In genomic region chr1:958823-959729, GRCh38 we compare ENCODE assay signal across 8 cellular contexts. TPM values are rescaled to one million over a fixed set of nuclear protein-coding genes. Genes with fewer than 3 reads are reported as not detected.
DNase-seq lines count a peak whose midpoint lies in the region; ATAC-seq, FAIRE-seq and TF ChIP-seq lines count a peak whose summit lies in the region.

NOC2L (minus strand) TSS chr1:959256; CDS start chr1:959240, 16 bp downstream.

- peak; percentile 85 for FAIRE-seq in endothelial cell of umbilical vein (lab: Jason Lieb, UNC)

- TF ChIP-seq POLR2A in endothelial cell of umbilical vein (IDR thresholded peaks at IDR 0.05; ENCODE audit: low read depth, low read length): peak; percentile 74

- ATAC-seq in GM19452 (IDR thresholded peaks at IDR 0.05; ENCODE audit: unreplicated experiment) (peak; percentile 73), mucosa of descending colon (peak; percentile 97)

- CTCF ChIA-PET in CD4-positive, alpha-beta memory T cell (lab: Charles Lee; ENCODE audit: partially characterized antibody): interaction anchor here (1.2 to 1.5 kb wide), 4 partner anchors 8 to 90 kb away, joined by 3 to 7 read pairs (median 4); no protein-coding TSS in a partner anchor
- CTCF ChIA-PET in OCI-LY7 (lab: Charles Lee; ENCODE audit: unreplicated experiment) (interaction anchor here (0.5 kb wide), 1 partner anchor 15 kb away, joined by 3 read pairs; no protein-coding TSS in a partner anchor), endothelial cell of umbilical vein (lab: Charles Lee) (interaction anchor here (0.8 to 1.4 kb wide), 7 partner anchors 15 to 105 kb away, joined by 3 to 6 read pairs (median 3); no protein-coding TSS in a partner anchor)

- no peaks in the 10 kb centered on the region for H3K27me3 Mint-ChIP-seq in CD4-positive, alpha-beta memory T cell

- POLR2A ChIA-PET in CD4-positive, alpha-beta memory T cell (lab: Charles Lee; ENCODE audit: partially characterized antibody): interaction anchor here (0.6 to 1.8 kb wide), 7 partner anchors 8 to 109 kb away, joined by 3 to 9 read pairs (median 3); partner anchors contain the start of genes ISG15 and PLEKHN1
- POLR2A ChIA-PET in OCI-LY7 (lab: Charles Lee) (interaction anchor here (0.5 kb wide), 1 partner anchor 48 kb away, joined by 5 read pairs; no protein-coding TSS in a partner anchor), endothelial cell of umbilical vein (lab: Charles Lee) (no interaction called here)

- intact Hi-C loops in CD4-positive, alpha-beta memory T cell (cut with micrococcal nuclease): loop anchor here (2.0 to 5.0 kb wide), 2 partner anchors 37 to 54 kb away; partner anchors contain the start of genes ISG15 and SAMD11
- intact Hi-C loops in OCI-LY7 (cut with micrococcal nuclease; ENCODE audit: unreplicated experiment): no loop called here
- intact Hi-C loops in endothelial cell of umbilical vein (cut with micrococcal nuclease): loop anchor here (1.0 to 5.0 kb wide), 2 partner anchors 37 to 110 kb away; partner anchors contain the start of gene SAMD11
- intact Hi-C loops in mucosa of descending colon (cut with DNase I, micrococcal nuclease): no loop called here

- H2AFZ ChIP-seq in OCI-LY7 (ENCODE audit: low read length) (peak within 1 kb of the TSS; percentile 67), endothelial cell of umbilical vein (ENCODE audit: low read depth, low read length) (peak within 1 kb of the TSS; percentile 83)

- peak within 1 kb of the TSS; percentile 76 for H3K9ac ChIP-seq in endothelial cell of umbilical vein (replicated peaks; ENCODE audit: extremely low read depth, insufficient read depth, low read length)

- no peaks in the 10 kb centered on the region for H3K9me1 ChIP-seq in endothelial cell of umbilical vein (replicated peaks; ENCODE audit: control insufficient read depth, extremely low read depth, insufficient read depth, low read length)

- H3K27me3 ChIP-seq in CD4-positive, alpha-beta memory T cell (ENCODE audit: insufficient read depth, low read length): no peaks in the 10 kb centered on the region
- H3K27me3 ChIP-seq in endothelial cell of umbilical vein (ENCODE audit: control insufficient read depth in 2 of 2, insufficient read depth in 2 of 2, low read length in 2 of 2): no peaks in the 10 kb centered on the region

- BruUV-seq in OCI-LY7 (replicated peaks; lab: Mats Ljungman, UMichigan): no TSS peak
- BruUV-seq in endothelial cell of umbilical vein (replicated peaks; lab: Mats Ljungman, UMichigan): TSS peak; percentile 87

- peak within 1 kb of the TSS; percentile 75 to 93 (median 86) for H3K27ac Mint-ChIP-seq in CD4-positive, alpha-beta memory T cell

- TF ChIP-seq CTCF in OCI-LY7 (conservative IDR thresholded peaks at IDR 0.05; ENCODE audit: low read length) (no peak), endothelial cell of umbilical vein (IDR thresholded peaks at IDR 0.05; ENCODE audit: extremely low read depth in 1 of 2, insufficient read depth in 1 of 2, low read depth in 1 of 2, low read length in 2 of 2) (no peak), mucosa of descending colon (IDR thresholded peaks at IDR 0.05) (no peak)

- peak within 1 kb of the TSS; percentile 83 to 99 for H3K4me3 ChIP-seq in CD4-positive, alpha-beta memory T cell (ENCODE audit: low read length in 2 of 2)
- H3K4me3 ChIP-seq in OCI-LY7 (ENCODE audit: low read depth, low read length, poor library complexity, severe bottlenecking) (peak within 1 kb of the TSS; percentile 97), endothelial cell of umbilical vein (replicated peaks in 1 of 3; ENCODE audit: insufficient read depth in 1 of 3, low read depth in 1 of 3, low read length in 3 of 3) (peak within 1 kb of the TSS; percentile 81 to 97 (median 85)), mucosa of descending colon (peak within 1 kb of the TSS; percentile 65)

- H4K20me1 ChIP-seq in OCI-LY7 (ENCODE audit: insufficient read depth, low read length) (peaks cover 4% of the 10 kb centered on the region; the same call in 1 of the 2 replicates), endothelial cell of umbilical vein (replicated peaks; ENCODE audit: control insufficient read depth, extremely low read depth, insufficient read depth, low read length) (no peaks in the 10 kb centered on the region)

- H3K4me1 ChIP-seq in CD4-positive, alpha-beta memory T cell (ENCODE audit: insufficient read depth, low read length): peaks cover 23% of the 10 kb centered on the region
- H3K4me1 ChIP-seq in OCI-LY7 (ENCODE audit: insufficient read depth, low read length, poor library complexity, severe bottlenecking) (peaks cover 16% of the 10 kb centered on the region), endothelial cell of umbilical vein (ENCODE audit: control insufficient read depth, extremely low read depth, insufficient read depth, low read length) (peaks cover 5% of the 10 kb centered on the region), mucosa of descending colon (ENCODE audit: low read depth) (peaks cover 15% of the 10 kb centered on the region)

- H3K79me2 ChIP-seq in OCI-LY7 (ENCODE audit: insufficient read depth, low read depth, low read length) (peaks cover 20% of the 10 kb centered on the region), endothelial cell of umbilical vein (ENCODE audit: control insufficient read depth, insufficient read depth, low read length) (peaks cover 18% of the 10 kb centered on the region)

- peak; percentile 90 to 93 (median 92) for DNase-seq in CD4-positive, alpha-beta memory T cell
- peak; percentile 87 for DNase-seq in HT-29 (ENCODE audit: low spot score)
- peak; percentile 90 for DNase-seq in OCI-LY7 (ENCODE audit: low spot score)
- DNase-seq in activated CD8-positive, alpha-beta memory T cell treated with anti-CD3 and anti-CD28 coated beads, Interleukin-2, amount 50 U/mL, for 48 hours: peak; percentile 100
- peak; percentile 82 for DNase-seq in endothelial cell of umbilical vein (ENCODE audit: low read depth, low spot score)
- DNase-seq in mucosa of descending colon: peak; percentile 95 to 99 (median 96)
- DNase-seq in stimulated activated CD8-positive, alpha-beta memory T cell treated with anti-CD3 and anti-CD28 coated beads, Interleukin-4, amount 100 ng/mL, for 24 hours (ENCODE audit: low read depth): peak; percentile 97

- peaks cover 12 to 31% of the 10 kb centered on the region in 2 donors for H3K36me3 Mint-ChIP-seq in CD4-positive, alpha-beta memory T cell

- peaks cover 7 to 34% (median 18%) of the 10 kb centered on the region in 4 donors for H3K4me1 Mint-ChIP-seq in CD4-positive, alpha-beta memory T cell

- H3K27ac ChIP-seq in CD4-positive, alpha-beta memory T cell (ENCODE audit: low read depth, low read length): peak within 1 kb of the TSS; percentile 65
- H3K27ac ChIP-seq in OCI-LY7 (ENCODE audit: low read depth, low read length, poor library complexity, severe bottlenecking) (no peak within 1 kb of the TSS), endothelial cell of umbilical vein (ENCODE audit: insufficient read depth, low read depth, low read length) (peak within 1 kb of the TSS; percentile 14)

- H3K9me2 ChIP-seq in OCI-LY7 (ENCODE audit: insufficient read depth, low read length): no peaks in the 10 kb centered on the region

- dilution Hi-C loops in endothelial cell of umbilical vein (cut with MboI; ENCODE audit: extremely low pct_ligation_motif_present, low sequenced_read_pairs): no loop called here

- no peaks in the 10 kb centered on the region for H3K9me3 ChIP-seq in CD4-positive, alpha-beta memory T cell (ENCODE audit: control insufficient read depth in 1 of 2, low read length in 2 of 2)
- H3K9me3 ChIP-seq in OCI-LY7 (ENCODE audit: low read length) (no peaks in the 10 kb centered on the region), endothelial cell of umbilical vein (replicated peaks; ENCODE audit: control insufficient read depth, insufficient read depth, low read length) (no peaks in the 10 kb centered on the region), mucosa of descending colon (no peaks in the 10 kb centered on the region)

- peak within 1 kb of the TSS; percentile 82 for H3K4me2 ChIP-seq in OCI-LY7 (ENCODE audit: low read length)
- H3K4me2 ChIP-seq in endothelial cell of umbilical vein (ENCODE audit: insufficient read depth, low read length): peak within 1 kb of the TSS; percentile 74

- no peaks in the 10 kb centered on the region for H3K9me3 Mint-ChIP-seq in CD4-positive, alpha-beta memory T cell

- peak within 1 kb of the TSS; percentile 89 to 96 (median 91) for H3K4me3 Mint-ChIP-seq in CD4-positive, alpha-beta memory T cell

- peaks cover 28% of the 10 kb centered on the region for H3K36me3 ChIP-seq in CD4-positive, alpha-beta memory T cell (ENCODE audit: insufficient read depth, low read length)
- H3K36me3 ChIP-seq in OCI-LY7 (ENCODE audit: insufficient read depth, low read length) (peaks cover 31% of the 10 kb centered on the region), endothelial cell of umbilical vein (ENCODE audit: control insufficient read depth in 2 of 2, extremely low read depth in 1 of 2, insufficient read depth in 2 of 2, low read length in 2 of 2) (peaks cover 0 to 24% of the 10 kb centered on the region in 2 experiments), mucosa of descending colon (ENCODE audit: low read depth) (no peaks in the 10 kb centered on the region)

TF ChIP-seq in endothelial cell of umbilical vein, 7 proteins besides CTCF, POLR2A, EP300 and RAD21:
- peak; percentile 83 for TF ChIP-seq MYC (IDR thresholded peaks at IDR 0.05; ENCODE audit: low read depth, low read length)
- no peak for TF ChIP-seq FOS (IDR thresholded peaks at IDR 0.05; ENCODE audit: borderline replicate concordance, insufficient read depth, low read length)
- TF ChIP-seq POLR2AphosphoS5 (IDR thresholded peaks at IDR 0.05; ENCODE audit: insufficient read depth, low read depth, low read length): peak; percentile 90
- TF ChIP-seq MAX (IDR thresholded peaks at IDR 0.05; ENCODE audit: insufficient read depth, insufficient read length): peak; percentile 37

RNA-seq across cellular contexts. Expression of gene NOC2L, which starts in this region (rescaled TPM):
- 10 to 100 TPM; 63.6 to 69.5 TPM for total RNA-seq in CD4-positive, alpha-beta memory T cell
- 10 to 100 TPM; 63.0 to 67.7 TPM for polyA plus RNA-seq in CD4-positive, alpha-beta memory T cell
- total RNA-seq in HT-29 (2014; rRNA removed; shearing (Covaris generic)): 223 and 226 TPM in 2 replicates
- 77.9 and 84.0 TPM in 2 replicates for total RNA-seq in OCI-LY7 (2014; rRNA removed; shearing (Covaris generic))
- 72.1 and 99.0 TPM in 2 replicates for total RNA-seq in OCI-LY7 (2022)
- 87.9 and 88.6 TPM in 2 replicates for total RNA-seq in endothelial cell of umbilical vein
- polyA plus RNA-seq in endothelial cell of umbilical vein: 50.7 and 55.3 TPM in 2 replicates
- polyA plus RNA-seq in endothelial cell of umbilical vein (2011; cell fraction: cytosol; rRNA removed): 46.6 and 47.6 TPM in 2 replicates
- 70.2 and 76.7 TPM in 2 replicates for polyA plus RNA-seq in endothelial cell of umbilical vein (2011; cell fraction: nucleus; rRNA removed)
- polyA plus RNA-seq in endothelial cell of umbilical vein (2012): 51.8 and 64.1 TPM in 2 replicates
- 44.7 and 56.9 TPM in 2 replicates for polyA minus RNA-seq in endothelial cell of umbilical vein
- 112 TPM for polyA minus RNA-seq in endothelial cell of umbilical vein (2011; cell fraction: cytosol; rRNA and poly(A)+ RNA removed)
- 16.9 and 22.7 TPM in 2 replicates for polyA minus RNA-seq in endothelial cell of umbilical vein (2011; cell fraction: nucleus; rRNA and poly(A)+ RNA removed)
- total RNA-seq in mucosa of descending colon: 10 to 100 TPM; 47.3 to 56.2 (median 54.6) TPM

Comparison
In these comparisons a context has a peak if more than half of its experiments do, and no peak if none do; other contexts are left out.
1. intact Hi-C loops: an anchor here in CD4-positive, alpha-beta memory T cell (2.0 to 5.0 kb wide) and endothelial cell of umbilical vein (1.0 to 5.0 kb wide); none called in OCI-LY7 and mucosa of descending colon.